In the genomic region with DNA sequence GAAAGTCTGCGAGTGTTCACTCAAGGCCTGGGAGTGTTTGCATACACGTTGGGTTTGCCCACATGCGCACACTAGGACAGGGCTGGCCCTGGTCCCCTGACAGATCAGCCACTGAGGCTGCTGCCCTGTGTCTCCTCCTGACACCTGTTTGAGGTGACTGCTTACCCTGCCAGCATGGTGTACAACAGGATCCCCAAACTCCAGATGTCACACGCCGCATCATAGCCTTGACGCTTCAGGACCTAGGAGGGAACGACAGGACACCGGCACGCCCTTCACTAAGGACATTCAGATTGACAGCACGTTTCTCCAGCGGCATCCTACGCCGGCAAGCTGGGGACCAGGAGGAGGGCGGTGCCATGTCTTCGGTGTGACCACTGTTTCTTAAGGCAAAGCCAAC, we compare ENCODE assay signal across 1 cellular context.
TF ChIP-seq lines count a peak whose summit lies in the region.

No MANE protein-coding gene starts in this region.

TF ChIP-seq in HepG2, 621 proteins besides CTCF, POLR2A, EP300 and RAD21:
- 0 out of 2 replicates have a peak, but pooled peaks have one; percentile 19 for TF ChIP-seq ZNF687 (CRISPR knock-in tag; IDR thresholded peaks at IDR 0.05)
- no peak for TF ChIP-seq ZFP37 (CRISPR knock-in tag; IDR thresholded peaks at IDR 0.05; ENCODE audit: borderline replicate concordance)
- TF ChIP-seq HNF4A (CRISPR knock-in tag; IDR thresholded peaks at IDR 0.05), result no peak
- TF ChIP-seq, protein P1, sequence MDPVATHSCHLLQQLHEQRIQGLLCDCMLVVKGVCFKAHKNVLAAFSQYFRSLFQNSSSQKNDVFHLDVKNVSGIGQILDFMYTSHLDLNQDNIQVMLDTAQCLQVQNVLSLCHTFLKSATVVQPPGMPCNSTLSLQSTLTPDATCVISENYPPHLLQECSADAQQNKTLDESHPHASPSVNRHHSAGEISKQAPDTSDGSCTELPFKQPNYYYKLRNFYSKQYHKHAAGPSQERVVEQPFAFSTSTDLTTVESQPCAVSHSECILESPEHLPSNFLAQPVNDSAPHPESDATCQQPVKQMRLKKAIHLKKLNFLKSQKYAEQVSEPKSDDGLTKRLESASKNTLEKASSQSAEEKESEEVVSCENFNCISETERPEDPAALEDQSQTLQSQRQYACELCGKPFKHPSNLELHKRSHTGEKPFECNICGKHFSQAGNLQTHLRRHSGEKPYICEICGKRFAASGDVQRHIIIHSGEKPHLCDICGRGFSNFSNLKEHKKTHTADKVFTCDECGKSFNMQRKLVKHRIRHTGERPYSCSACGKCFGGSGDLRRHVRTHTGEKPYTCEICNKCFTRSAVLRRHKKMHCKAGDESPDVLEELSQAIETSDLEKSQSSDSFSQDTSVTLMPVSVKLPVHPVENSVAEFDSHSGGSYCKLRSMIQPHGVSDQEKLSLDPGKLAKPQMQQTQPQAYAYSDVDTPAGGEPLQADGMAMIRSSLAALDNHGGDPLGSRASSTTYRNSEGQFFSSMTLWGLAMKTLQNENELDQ (CRISPR knock-in tag; IDR thresholded peaks at IDR 0.05; ENCODE audit: borderline replicate concordance), result no peak
- TF ChIP-seq, protein P2, sequence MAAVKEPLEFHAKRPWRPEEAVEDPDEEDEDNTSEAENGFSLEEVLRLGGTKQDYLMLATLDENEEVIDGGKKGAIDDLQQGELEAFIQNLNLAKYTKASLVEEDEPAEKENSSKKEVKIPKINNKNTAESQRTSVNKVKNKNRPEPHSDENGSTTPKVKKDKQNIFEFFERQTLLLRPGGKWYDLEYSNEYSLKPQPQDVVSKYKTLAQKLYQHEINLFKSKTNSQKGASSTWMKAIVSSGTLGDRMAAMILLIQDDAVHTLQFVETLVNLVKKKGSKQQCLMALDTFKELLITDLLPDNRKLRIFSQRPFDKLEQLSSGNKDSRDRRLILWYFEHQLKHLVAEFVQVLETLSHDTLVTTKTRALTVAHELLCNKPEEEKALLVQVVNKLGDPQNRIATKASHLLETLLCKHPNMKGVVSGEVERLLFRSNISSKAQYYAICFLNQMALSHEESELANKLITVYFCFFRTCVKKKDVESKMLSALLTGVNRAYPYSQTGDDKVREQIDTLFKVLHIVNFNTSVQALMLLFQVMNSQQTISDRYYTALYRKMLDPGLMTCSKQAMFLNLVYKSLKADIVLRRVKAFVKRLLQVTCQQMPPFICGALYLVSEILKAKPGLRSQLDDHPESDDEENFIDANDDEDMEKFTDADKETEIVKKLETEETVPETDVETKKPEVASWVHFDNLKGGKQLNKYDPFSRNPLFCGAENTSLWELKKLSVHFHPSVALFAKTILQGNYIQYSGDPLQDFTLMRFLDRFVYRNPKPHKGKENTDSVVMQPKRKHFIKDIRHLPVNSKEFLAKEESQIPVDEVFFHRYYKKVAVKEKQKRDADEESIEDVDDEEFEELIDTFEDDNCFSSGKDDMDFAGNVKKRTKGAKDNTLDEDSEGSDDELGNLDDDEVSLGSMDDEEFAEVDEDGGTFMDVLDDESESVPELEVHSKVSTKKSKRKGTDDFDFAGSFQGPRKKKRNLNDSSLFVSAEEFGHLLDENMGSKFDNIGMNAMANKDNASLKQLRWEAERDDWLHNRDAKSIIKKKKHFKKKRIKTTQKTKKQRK (IDR thresholded peaks at IDR 0.05; ENCODE audit: low read length), result no peak
- no peak for TF ChIP-seq ISX (CRISPR knock-in tag; conservative IDR thresholded peaks at IDR 0.05)
- TF ChIP-seq PPARG (CRISPR knock-in tag; conservative IDR thresholded peaks at IDR 0.05), result no peak
- no peak for TF ChIP-seq ZNF468 (CRISPR knock-in tag; IDR thresholded peaks at IDR 0.05)
- TF ChIP-seq, protein P3, sequence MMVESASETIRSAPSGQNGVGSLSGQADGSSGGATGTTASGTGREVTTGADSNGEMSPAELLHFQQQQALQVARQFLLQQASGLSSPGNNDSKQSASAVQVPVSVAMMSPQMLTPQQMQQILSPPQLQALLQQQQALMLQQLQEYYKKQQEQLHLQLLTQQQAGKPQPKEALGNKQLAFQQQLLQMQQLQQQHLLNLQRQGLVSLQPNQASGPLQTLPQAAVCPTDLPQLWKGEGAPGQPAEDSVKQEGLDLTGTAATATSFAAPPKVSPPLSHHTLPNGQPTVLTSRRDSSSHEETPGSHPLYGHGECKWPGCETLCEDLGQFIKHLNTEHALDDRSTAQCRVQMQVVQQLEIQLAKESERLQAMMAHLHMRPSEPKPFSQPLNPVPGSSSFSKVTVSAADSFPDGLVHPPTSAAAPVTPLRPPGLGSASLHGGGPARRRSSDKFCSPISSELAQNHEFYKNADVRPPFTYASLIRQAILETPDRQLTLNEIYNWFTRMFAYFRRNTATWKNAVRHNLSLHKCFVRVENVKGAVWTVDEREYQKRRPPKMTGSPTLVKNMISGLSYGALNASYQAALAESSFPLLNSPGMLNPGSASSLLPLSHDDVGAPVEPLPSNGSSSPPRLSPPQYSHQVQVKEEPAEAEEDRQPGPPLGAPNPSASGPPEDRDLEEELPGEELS (CRISPR knock-in tag; IDR thresholded peaks at IDR 0.05), result no peak
- no peak for TF ChIP-seq GTF3A (CRISPR knock-in tag; conservative IDR thresholded peaks at IDR 0.05)
- TF ChIP-seq SRF (IDR thresholded peaks at IDR 0.05; ENCODE audit: low read depth, low read length), result no peak
- TF ChIP-seq MTA1 (CRISPR knock-in tag; IDR thresholded peaks at IDR 0.05; ENCODE audit: borderline replicate concordance), result 0 out of 2 replicates have a peak, but pooled peaks have one; percentile 41
- TF ChIP-seq ZNF33B (CRISPR knock-in tag; IDR thresholded peaks at IDR 0.05), result no peak
- no peak for TF ChIP-seq POGK (CRISPR knock-in tag; conservative IDR thresholded peaks at IDR 0.05)
- TF ChIP-seq, protein P4, sequence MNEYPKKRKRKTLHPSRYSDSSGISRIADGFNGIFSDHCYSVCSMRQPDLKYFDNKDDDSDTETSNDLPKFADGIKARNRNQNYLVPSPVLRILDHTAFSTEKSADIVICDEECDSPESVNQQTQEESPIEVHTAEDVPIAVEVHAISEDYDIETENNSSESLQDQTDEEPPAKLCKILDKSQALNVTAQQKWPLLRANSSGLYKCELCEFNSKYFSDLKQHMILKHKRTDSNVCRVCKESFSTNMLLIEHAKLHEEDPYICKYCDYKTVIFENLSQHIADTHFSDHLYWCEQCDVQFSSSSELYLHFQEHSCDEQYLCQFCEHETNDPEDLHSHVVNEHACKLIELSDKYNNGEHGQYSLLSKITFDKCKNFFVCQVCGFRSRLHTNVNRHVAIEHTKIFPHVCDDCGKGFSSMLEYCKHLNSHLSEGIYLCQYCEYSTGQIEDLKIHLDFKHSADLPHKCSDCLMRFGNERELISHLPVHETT (CRISPR knock-in tag; conservative IDR thresholded peaks at IDR 0.05), result no peak
- TF ChIP-seq GRHL1 (CRISPR knock-in tag; conservative IDR thresholded peaks at IDR 0.05), result no peak
- no peak for TF ChIP-seq ZNF138 (CRISPR knock-in tag; IDR thresholded peaks at IDR 0.05; ENCODE audit: low read depth)
- TF ChIP-seq KDM4B (CRISPR knock-in tag; IDR thresholded peaks at IDR 0.05), result 0 out of 2 replicates have a peak, but pooled peaks have one; percentile 4
